Comparison of ENCODE assay signal across 18 cellular contexts in the genomic region with DNA sequence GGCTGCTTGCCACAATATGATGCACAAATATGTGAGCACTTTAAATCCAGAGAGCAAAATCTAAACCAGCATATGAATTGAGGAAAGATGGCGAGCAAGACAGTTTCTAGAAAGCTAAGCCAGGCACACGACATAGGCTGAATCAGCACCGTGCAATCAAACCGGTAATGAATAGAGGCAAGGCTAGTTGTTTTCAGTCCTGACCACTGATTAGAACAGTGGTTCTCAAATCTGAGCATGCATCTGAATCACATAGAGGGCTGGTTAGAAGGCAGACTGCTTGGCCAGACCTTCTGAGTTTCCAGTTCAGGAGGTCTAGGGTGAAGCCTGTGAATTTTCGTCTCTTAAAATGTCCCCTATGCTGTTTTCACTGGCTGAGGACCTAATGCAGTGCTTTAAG.
DNase-seq lines count a peak whose midpoint lies in the region; FAIRE-seq and TF ChIP-seq lines count a peak whose summit lies in the region.
"Had no signal": no experiment of that assay in that cellular context is flagged by ENCODE, and none has a peak within 500 bp of the region (broad histone marks: within the 10 kb centered on the region; RNA-seq: fewer than 3 reads in every experiment).

No MANE protein-coding gene starts in this region.

- no peak overlapping the region for H3K4me3 Mint-ChIP-seq in astrocyte (ENCODE audit: unreplicated experiment)

- no peak overlapping the region for H2BK12ac ChIP-seq in trophoblast cell (ENCODE audit: low read length)

- H3K9ac ChIP-seq in astrocyte (ENCODE audit: low read length) (no peak overlapping the region), trophoblast cell (ENCODE audit: low read length) (no peak overlapping the region)

- no peak overlapping the region for H3K18ac ChIP-seq in trophoblast cell (ENCODE audit: low read length)

- H2AFZ ChIP-seq in astrocyte (ENCODE audit: low read depth, low read length): no peak overlapping the region
- no peak overlapping the region for H2AFZ ChIP-seq in trophoblast cell (ENCODE audit: insufficient read depth, low read length, poor library complexity)

- no peaks in the 10 kb centered on the region for H4K20me1 ChIP-seq in astrocyte (ENCODE audit: insufficient read depth, low read length)

- H3K27ac Mint-ChIP-seq in astrocyte (ENCODE audit: unreplicated experiment): no peak overlapping the region

- H3K4me1 ChIP-seq in astrocyte (ENCODE audit: insufficient read depth, low read length) (no peaks in the 10 kb centered on the region), trophoblast cell (ENCODE audit: control insufficient read depth in 1 of 2, insufficient read depth in 2 of 2, low read length in 2 of 2) (no peaks in the 10 kb centered on the region)
- H3K4me1 ChIP-seq: HAP-1, SJCRH30 had no signal

- H3K36me3 Mint-ChIP-seq in astrocyte (ENCODE audit: low read depth, unreplicated experiment): no peaks in the 10 kb centered on the region

- no peak overlapping the region for H2BK5ac ChIP-seq in trophoblast cell (ENCODE audit: low read depth, low read length, poor library complexity)

- H3K4me3 ChIP-seq in astrocyte (ENCODE audit: insufficient read depth, low read depth, low read length) (no peak overlapping the region), trophoblast cell (ENCODE audit: low read depth, low read length) (no peak overlapping the region)
- H3K4me3 ChIP-seq: HAP-1, SJCRH30 had no signal

- no CpG with 5 or more reads among the region's 5 CpGs for WGBS in trophoblast cell (ENCODE audit: extremely low coverage, insufficient coverage, insufficient read length)

- H3K79me2 ChIP-seq in astrocyte (ENCODE audit: insufficient read depth, low read length) (no peaks in the 10 kb centered on the region), trophoblast cell (ENCODE audit: control insufficient read depth, insufficient read depth, low read length, poor library complexity) (no peaks in the 10 kb centered on the region)

- no peak overlapping the region for H3K4me2 ChIP-seq in astrocyte (ENCODE audit: low read length)
- H3K4me2 ChIP-seq in trophoblast cell (ENCODE audit: low read length): no peak overlapping the region

- no peak overlapping the region for H3K4ac ChIP-seq in trophoblast cell (ENCODE audit: low read depth, low read length)

- H3K36me3 ChIP-seq in astrocyte (ENCODE audit: insufficient read depth, low read length): no peaks in the 10 kb centered on the region
- no peaks in the 10 kb centered on the region for H3K36me3 ChIP-seq in trophoblast cell (ENCODE audit: control insufficient read depth in 1 of 2, insufficient read depth in 2 of 2, low read length in 2 of 2)
- H3K36me3 ChIP-seq: HAP-1, SJCRH30 had no signal

- H4K12ac ChIP-seq in trophoblast cell (ENCODE audit: low read depth, low read length): no peak overlapping the region

- no peak overlapping the region for H4K91ac ChIP-seq in trophoblast cell (ENCODE audit: low read depth, low read length)

- DNase-seq in AG20443 (ENCODE audit: low spot score) (peak; percentile 32), astrocyte (ENCODE audit: low read depth) (peak; percentile 4), fibroblast of peridontal ligament (ENCODE audit: extremely low read depth) (peak; percentile 62), trophoblast cell (no peak), cortex of kidney (lab: John Stamatoyannopoulos, UW) (no peak), COLO668 (lab: John Stamatoyannopoulos, UW; ENCODE audit: unreplicated experiment) (no peak), DMS53 treated with DMSO at 0.1 percent for 48 hours (lab: John Stamatoyannopoulos, UW; ENCODE audit: unreplicated experiment) (no peak), ureter (ENCODE audit: low spot score) (no peak)
- DNase-seq: C1 segment of cervical spinal cord, DMS 273 treated with DMSO at 0.1 percent for 48 hours, MV-4-11, NCI-H1436, NCI-H2029 treated with DMSO at 0.1 percent for 48 hours, NCI-H748 treated with DMSO at 0.1 percent for 48 hours, PC-3, SJCRH30 had no signal

- no peaks in the 10 kb centered on the region for H3K79me1 ChIP-seq in trophoblast cell (ENCODE audit: low read length)

- no peak overlapping the region for H2BK120ac ChIP-seq in trophoblast cell (ENCODE audit: insufficient read depth, low read length, poor library complexity)

- H3K14ac ChIP-seq in trophoblast cell (ENCODE audit: low read length): no peak overlapping the region

- no peaks in the 10 kb centered on the region for H3K9me3 ChIP-seq in astrocyte (ENCODE audit: insufficient read depth, low read depth, low read length)
- H3K9me3 ChIP-seq in trophoblast cell (ENCODE audit: insufficient read depth, low read depth, low read length): no peaks in the 10 kb centered on the region
- H3K9me3 ChIP-seq: HAP-1, SJCRH30 had no signal

- peak overlapping the region; percentile 86 for H3K23ac ChIP-seq in trophoblast cell (ENCODE audit: low read length)

- H3K9me3 Mint-ChIP-seq in astrocyte (ENCODE audit: unreplicated experiment): no peaks in the 10 kb centered on the region

- H4K8ac ChIP-seq in trophoblast cell (ENCODE audit: low read depth, low read length): no peak overlapping the region

- no peak overlapping the region for H3K27ac ChIP-seq in astrocyte (ENCODE audit: low read depth, low read length)
- H3K27ac ChIP-seq in trophoblast cell (ENCODE audit: low read depth, low read length): no peak overlapping the region
- H3K27ac ChIP-seq: SJCRH30 had no signal

- FAIRE-seq in astrocyte (lab: Jason Lieb, UNC): no peak
- FAIRE-seq: GM19239 had no signal

- no peaks in the 10 kb centered on the region for H3K4me1 Mint-ChIP-seq in astrocyte (ENCODE audit: low read depth, unreplicated experiment)

- H3K27me3 ChIP-seq in astrocyte (ENCODE audit: insufficient read depth, low read length): no peaks in the 10 kb centered on the region
- H3K27me3 ChIP-seq in trophoblast cell (ENCODE audit: insufficient read depth, low read length): no peaks in the 10 kb centered on the region
- H3K27me3 ChIP-seq: SJCRH30 had no signal

- TF ChIP-seq CTCF in astrocyte (IDR thresholded peaks at IDR 0.05; ENCODE audit: insufficient read depth, low read depth, low read length): no peak

- no peak overlapping the region for H2AK5ac ChIP-seq in trophoblast cell (ENCODE audit: low read length)

- no peaks in the 10 kb centered on the region for H3K27me3 Mint-ChIP-seq in astrocyte (ENCODE audit: low read depth, unreplicated experiment)

Comparison
In these comparisons a context has a peak if more than half of its experiments do, and no peak if none do; other contexts are left out.
1. DNase-seq: peak in AG20443 (single experiment), astrocyte (single experiment) and fibroblast of peridontal ligament (single experiment); none in trophoblast cell (0 of 2), cortex of kidney (single experiment), COLO668 (single experiment), DMS53 treated with DMSO at 0.1 percent for 48 hours (single experiment) and ureter (single experiment).